ENCODE assay signal across 1 cellular context in the genomic region with DNA sequence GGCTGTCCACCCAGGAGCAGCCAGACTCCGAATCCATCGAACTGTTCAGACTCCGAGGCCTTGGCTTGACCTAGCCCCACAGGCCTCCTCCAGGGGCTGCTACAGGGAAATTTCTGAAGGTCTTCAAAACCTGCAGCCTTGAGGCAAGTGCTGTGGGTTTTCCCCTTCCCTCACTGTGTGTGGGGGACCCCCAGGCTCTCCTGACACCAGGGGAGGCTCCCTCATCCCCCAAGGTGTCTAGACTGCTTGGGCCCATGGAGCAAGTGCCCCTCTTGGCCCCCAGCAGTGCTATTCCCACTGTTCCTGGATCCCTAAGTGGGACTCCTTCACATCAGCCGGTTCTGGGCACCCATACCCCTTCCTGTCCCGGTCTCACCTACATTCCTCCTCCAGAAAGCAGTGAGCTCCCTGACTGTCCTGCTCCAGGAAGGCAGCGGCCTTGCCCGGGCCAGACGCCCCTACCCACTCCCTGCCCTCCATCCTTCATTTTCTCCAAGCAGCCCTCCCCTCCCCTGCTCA.
TF ChIP-seq lines count a peak whose summit lies in the region.

No MANE protein-coding gene starts in this region.

TF ChIP-seq in HepG2, 621 proteins besides CTCF, POLR2A, EP300 and RAD21:
- TF ChIP-seq ZNF768 (CRISPR knock-in tag; IDR thresholded peaks at IDR 0.05) (0 out of 2 replicates have a peak, but pooled peaks have one; percentile 2), ZNF235 (CRISPR knock-in tag; IDR thresholded peaks at IDR 0.05; ENCODE audit: borderline replicate concordance) (0 out of 2 replicates have a peak, but pooled peaks have one; percentile 23), TAF1 (CRISPR knock-in tag; IDR thresholded peaks at IDR 0.05) (0 out of 2 replicates have a peak, but pooled peaks have one; percentile 25), GLI4 (CRISPR knock-in tag; IDR thresholded peaks at IDR 0.05; ENCODE audit: borderline replicate concordance) (0 out of 2 replicates have a peak, but pooled peaks have one; percentile 31), RELA (CRISPR knock-in tag; IDR thresholded peaks at IDR 0.05) (no peak), KMT2B (CRISPR knock-in tag; IDR thresholded peaks at IDR 0.05) (no peak), ZNF607 (CRISPR knock-in tag; IDR thresholded peaks at IDR 0.05; ENCODE audit: borderline replicate concordance) (0 out of 2 replicates have a peak, but pooled peaks have one; percentile 5), ZNF605 (CRISPR knock-in tag; IDR thresholded peaks at IDR 0.05) (0 out of 2 replicates have a peak, but pooled peaks have one; percentile 4), U2AF1 (optimal IDR thresholded peaks at IDR 0.05; ENCODE audit: low read depth, low read length) (peak; percentile 55), WIZ (CRISPR knock-in tag; IDR thresholded peaks at IDR 0.05) (no peak), ZNF484 (CRISPR knock-in tag; IDR thresholded peaks at IDR 0.05; ENCODE audit: borderline replicate concordance, low read depth) (no peak), ZFY (CRISPR knock-in tag; IDR thresholded peaks at IDR 0.05) (0 out of 2 replicates have a peak, but pooled peaks have one; percentile 13)
- TF ChIP-seq, protein P1, sequence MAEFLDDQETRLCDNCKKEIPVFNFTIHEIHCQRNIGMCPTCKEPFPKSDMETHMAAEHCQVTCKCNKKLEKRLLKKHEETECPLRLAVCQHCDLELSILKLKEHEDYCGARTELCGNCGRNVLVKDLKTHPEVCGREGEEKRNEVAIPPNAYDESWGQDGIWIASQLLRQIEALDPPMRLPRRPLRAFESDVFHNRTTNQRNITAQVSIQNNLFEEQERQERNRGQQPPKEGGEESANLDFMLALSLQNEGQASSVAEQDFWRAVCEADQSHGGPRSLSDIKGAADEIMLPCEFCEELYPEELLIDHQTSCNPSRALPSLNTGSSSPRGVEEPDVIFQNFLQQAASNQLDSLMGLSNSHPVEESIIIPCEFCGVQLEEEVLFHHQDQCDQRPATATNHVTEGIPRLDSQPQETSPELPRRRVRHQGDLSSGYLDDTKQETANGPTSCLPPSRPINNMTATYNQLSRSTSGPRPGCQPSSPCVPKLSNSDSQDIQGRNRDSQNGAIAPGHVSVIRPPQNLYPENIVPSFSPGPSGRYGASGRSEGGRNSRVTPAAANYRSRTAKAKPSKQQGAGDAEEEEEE (CRISPR knock-in tag; IDR thresholded peaks at IDR 0.05; ENCODE audit: borderline replicate concordance), result 0 out of 2 replicates have a peak, but pooled peaks have one; percentile 64
- TF ChIP-seq, protein P2, sequence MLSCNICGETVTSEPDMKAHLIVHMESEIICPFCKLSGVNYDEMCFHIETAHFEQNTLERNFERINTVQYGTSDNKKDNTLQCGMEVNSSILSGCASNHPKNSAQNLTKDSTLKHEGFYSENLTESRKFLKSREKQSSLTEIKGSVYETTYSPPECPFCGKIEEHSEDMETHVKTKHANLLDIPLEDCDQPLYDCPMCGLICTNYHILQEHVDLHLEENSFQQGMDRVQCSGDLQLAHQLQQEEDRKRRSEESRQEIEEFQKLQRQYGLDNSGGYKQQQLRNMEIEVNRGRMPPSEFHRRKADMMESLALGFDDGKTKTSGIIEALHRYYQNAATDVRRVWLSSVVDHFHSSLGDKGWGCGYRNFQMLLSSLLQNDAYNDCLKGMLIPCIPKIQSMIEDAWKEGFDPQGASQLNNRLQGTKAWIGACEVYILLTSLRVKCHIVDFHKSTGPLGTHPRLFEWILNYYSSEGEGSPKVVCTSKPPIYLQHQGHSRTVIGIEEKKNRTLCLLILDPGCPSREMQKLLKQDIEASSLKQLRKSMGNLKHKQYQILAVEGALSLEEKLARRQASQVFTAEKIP (CRISPR knock-in tag; IDR thresholded peaks at IDR 0.05; ENCODE audit: borderline replicate concordance), result no peak
- TF ChIP-seq, protein P3, sequence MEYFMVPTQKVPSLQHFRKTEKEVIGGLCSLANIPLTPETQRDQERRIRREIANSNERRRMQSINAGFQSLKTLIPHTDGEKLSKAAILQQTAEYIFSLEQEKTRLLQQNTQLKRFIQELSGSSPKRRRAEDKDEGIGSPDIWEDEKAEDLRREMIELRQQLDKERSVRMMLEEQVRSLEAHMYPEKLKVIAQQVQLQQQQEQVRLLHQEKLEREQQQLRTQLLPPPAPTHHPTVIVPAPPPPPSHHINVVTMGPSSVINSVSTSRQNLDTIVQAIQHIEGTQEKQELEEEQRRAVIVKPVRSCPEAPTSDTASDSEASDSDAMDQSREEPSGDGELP (IDR thresholded peaks at IDR 0.05; ENCODE audit: borderline replicate concordance, low read depth), result no peak
- TF ChIP-seq, protein P4, sequence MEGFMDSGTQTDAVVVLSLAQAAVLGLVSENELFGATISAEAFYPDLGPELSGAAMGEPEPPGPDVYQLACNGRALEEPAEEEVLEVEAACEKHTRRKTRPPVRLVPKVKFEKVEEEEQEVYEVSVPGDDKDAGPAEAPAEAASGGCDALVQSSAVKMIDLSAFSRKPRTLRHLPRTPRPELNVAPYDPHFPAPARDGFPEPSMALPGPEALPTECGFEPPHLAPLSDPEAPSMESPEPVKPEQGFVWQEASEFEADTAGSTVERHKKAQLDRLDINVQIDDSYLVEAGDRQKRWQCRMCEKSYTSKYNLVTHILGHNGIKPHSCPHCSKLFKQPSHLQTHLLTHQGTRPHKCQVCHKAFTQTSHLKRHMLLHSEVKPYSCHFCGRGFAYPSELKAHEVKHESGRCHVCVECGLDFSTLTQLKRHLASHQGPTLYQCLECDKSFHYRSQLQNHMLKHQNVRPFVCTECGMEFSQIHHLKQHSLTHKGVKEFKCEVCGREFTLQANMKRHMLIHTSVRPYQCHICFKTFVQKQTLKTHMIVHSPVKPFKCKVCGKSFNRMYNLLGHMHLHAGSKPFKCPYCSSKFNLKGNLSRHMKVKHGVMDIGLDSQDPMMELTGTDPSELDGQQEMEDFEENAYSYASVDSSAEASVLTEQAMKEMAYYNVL (CRISPR knock-in tag; IDR thresholded peaks at IDR 0.05; ENCODE audit: borderline replicate concordance), result 0 out of 2 replicates have a peak, but pooled peaks have one; percentile 23
- TF ChIP-seq, protein P5, sequence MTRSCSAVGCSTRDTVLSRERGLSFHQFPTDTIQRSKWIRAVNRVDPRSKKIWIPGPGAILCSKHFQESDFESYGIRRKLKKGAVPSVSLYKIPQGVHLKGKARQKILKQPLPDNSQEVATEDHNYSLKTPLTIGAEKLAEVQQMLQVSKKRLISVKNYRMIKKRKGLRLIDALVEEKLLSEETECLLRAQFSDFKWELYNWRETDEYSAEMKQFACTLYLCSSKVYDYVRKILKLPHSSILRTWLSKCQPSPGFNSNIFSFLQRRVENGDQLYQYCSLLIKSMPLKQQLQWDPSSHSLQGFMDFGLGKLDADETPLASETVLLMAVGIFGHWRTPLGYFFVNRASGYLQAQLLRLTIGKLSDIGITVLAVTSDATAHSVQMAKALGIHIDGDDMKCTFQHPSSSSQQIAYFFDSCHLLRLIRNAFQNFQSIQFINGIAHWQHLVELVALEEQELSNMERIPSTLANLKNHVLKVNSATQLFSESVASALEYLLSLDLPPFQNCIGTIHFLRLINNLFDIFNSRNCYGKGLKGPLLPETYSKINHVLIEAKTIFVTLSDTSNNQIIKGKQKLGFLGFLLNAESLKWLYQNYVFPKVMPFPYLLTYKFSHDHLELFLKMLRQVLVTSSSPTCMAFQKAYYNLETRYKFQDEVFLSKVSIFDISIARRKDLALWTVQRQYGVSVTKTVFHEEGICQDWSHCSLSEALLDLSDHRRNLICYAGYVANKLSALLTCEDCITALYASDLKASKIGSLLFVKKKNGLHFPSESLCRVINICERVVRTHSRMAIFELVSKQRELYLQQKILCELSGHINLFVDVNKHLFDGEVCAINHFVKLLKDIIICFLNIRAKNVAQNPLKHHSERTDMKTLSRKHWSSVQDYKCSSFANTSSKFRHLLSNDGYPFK (CRISPR knock-in tag; IDR thresholded peaks at IDR 0.05; ENCODE audit: borderline replicate concordance), result 0 out of 2 replicates have a peak, but pooled peaks have one; percentile 9
TF ChIP-seq in HepG2: peak in this region for 11.
